ENCODE assay signal across 10 cellular contexts in genomic region chr10:77392851-77393250, GRCh38.
A peak's percentile ranks its signal among the peaks of the same experiment; 100 is the strongest.
DNase-seq lines count a peak whose midpoint lies in the region; ATAC-seq and TF ChIP-seq lines count a peak whose summit lies in the region.
"Had no signal": no experiment of that assay in that cellular context is flagged by ENCODE, and none has a peak within 500 bp of the region (broad histone marks: within the 10 kb centered on the region; RNA-seq: fewer than 3 reads in every experiment).

No MANE protein-coding gene starts in this region.

- RAD21 ChIA-PET in HCT116 (lab: Charles Lee; ENCODE audit: low non-redundant PET in 1 of 2, low total read pairs in 2 of 2, uncharacterized antibody in 2 of 2, unreplicated experiment in 2 of 2), result interaction anchor here (1.0 to 1.1 kb wide), 3 partner anchors 13 to 251 kb away, joined by 3 to 4 read pairs (median 3); no protein-coding TSS in a partner anchor

- no peaks in the 10 kb centered on the region for H3K79me2 ChIP-seq in HCT116 (ENCODE audit: insufficient read depth, low read length)

- H3K4me2 ChIP-seq in HCT116 (ENCODE audit: low read length), result peak overlapping the region; percentile 49

- H3K27me3 Mint-ChIP-seq in nephron progenitor cell (ENCODE audit: low read depth, poor library complexity), result peaks cover 21% of the 10 kb centered on the region

- peak; percentile 70 for ATAC-seq in HCT116
- peak; percentile 92 for ATAC-seq in Panc1
- no peak for ATAC-seq in HG03442 (IDR thresholded peaks at IDR 0.05; ENCODE audit: unreplicated experiment)

- no TSS peak for BruUV-seq in HCT116 (replicated peaks; lab: Mats Ljungman, UMichigan)
- BruUV-seq in Panc1 (replicated peaks; lab: Mats Ljungman, UMichigan), result no TSS peak

- H3K27ac ChIP-seq in HCT116 (ENCODE audit: low read depth, low read length) (no peak overlapping the region), Panc1 (ENCODE audit: low read length) (peak overlapping the region; percentile 80), stomach smooth muscle (ENCODE audit: low read length) (peak overlapping the region; percentile 58)
- H3K27ac ChIP-seq: right lobe of liver, WERI-Rb-1 had no signal

- H3K9ac ChIP-seq in HCT116 (ENCODE audit: low read length), result no peak overlapping the region
- no peak overlapping the region for H3K9ac ChIP-seq in stomach smooth muscle (ENCODE audit: low read length in 2 of 2)

- no peak for TF ChIP-seq POLR2A in HCT116 (IDR thresholded peaks at IDR 0.05; ENCODE audit: borderline replicate concordance, extremely low read depth, insufficient read depth, insufficient read length)

- H3K27me3 ChIP-seq in HCT116 (ENCODE audit: insufficient read depth, low read length), result peaks cover 5% of the 10 kb centered on the region; the same call in 1 of the 2 replicates
- H3K27me3 ChIP-seq in Panc1 (ENCODE audit: control insufficient read depth, insufficient read depth, low read length), result no peaks in the 10 kb centered on the region
- H3K27me3 ChIP-seq in stomach smooth muscle (ENCODE audit: control insufficient read depth in 1 of 2, insufficient read depth in 2 of 2, low read length in 2 of 2), result no peaks in the 10 kb centered on the region
- H3K27me3 ChIP-seq: right lobe of liver had no signal

- no peaks in the 10 kb centered on the region for H4K20me1 ChIP-seq in HCT116 (ENCODE audit: insufficient read depth)

- no peak overlapping the region for H3K27ac Mint-ChIP-seq in nephron progenitor cell

- CTCF ChIA-PET in HCT116 (lab: Charles Lee) (interaction anchor here (0.7 to 2.6 kb wide), 14 partner anchors 11 to 318 kb away, joined by 3 to 12 read pairs (median 4); no protein-coding TSS in a partner anchor), Panc1 (lab: Charles Lee) (interaction anchor here (0.7 to 2.4 kb wide), 8 partner anchors 9 to 251 kb away, joined by 3 to 11 read pairs (median 6); no protein-coding TSS in a partner anchor)

- in situ Hi-C loops in Panc1 (cut with HindIII; ENCODE audit: low pct_unique_long_range_greater_than_20kb, low sequenced_read_pairs), result no loop called here

- H3K4me3 Mint-ChIP-seq in nephron progenitor cell, result no peak overlapping the region

- H3K9me2 ChIP-seq in HCT116 (ENCODE audit: insufficient read depth), result no peaks in the 10 kb centered on the region

- DNase-seq in HCT116 (ENCODE audit: low read depth, low spot score), result peak; percentile 50
- peak; percentile 98 for DNase-seq in Panc1 (ENCODE audit: low read depth, low spot score)
- peak; percentile 98 for DNase-seq in fibroblast of mammary gland (ENCODE audit: low read depth)
- no peak for DNase-seq in GM20000 (ENCODE audit: low spot score)
- no peak for DNase-seq in nephron progenitor cell
- DNase-seq in activated naive CD4-positive, alpha-beta T cell treated with Interleukin-2 at 50 U/mL for 16 hours, result no peak
- DNase-seq: right lobe of liver, WERI-Rb-1 had no signal

- TF ChIP-seq CTCF in HCT116 (IDR thresholded peaks at IDR 0.05 in 2 of 3, conservative IDR thresholded peaks at IDR 0.05 in 1 of 3; ENCODE audit: borderline replicate concordance in 1 of 3, insufficient read depth in 1 of 3, low read depth in 2 of 3, low read length in 2 of 3) (no peak), Panc1 (IDR thresholded peaks at IDR 0.05) (no peak), fibroblast of mammary gland (conservative IDR thresholded peaks at IDR 0.05; ENCODE audit: control insufficient read depth, insufficient read depth, low read depth, low read length) (no peak), GM20000 (IDR thresholded peaks at IDR 0.05; ENCODE audit: extremely low read depth, missing control alignments) (no peak), nephron progenitor cell (IDR thresholded peaks at IDR 0.05) (no peak)

- no peak for TF ChIP-seq RAD21 in HCT116 (IDR thresholded peaks at IDR 0.05; ENCODE audit: low read depth)

- H3K4me3 ChIP-seq in HCT116 (replicated peaks in 1 of 2; ENCODE audit: low read depth in 1 of 2, low read length in 2 of 2), result no peak overlapping the region
- H3K4me3 ChIP-seq in Panc1 (ENCODE audit: low read depth in 2 of 2, low read length in 2 of 2), result no peak overlapping the region; a peak in 1 of 4 replicates
- H3K4me3 ChIP-seq in fibroblast of mammary gland (ENCODE audit: control insufficient read depth, low read depth, low read length), result no peak overlapping the region
- H3K4me3 ChIP-seq in stomach smooth muscle (ENCODE audit: low read length in 2 of 2), result no peak overlapping the region
- H3K4me3 ChIP-seq: right lobe of liver had no signal

- no peaks in the 10 kb centered on the region for H3K9me3 Mint-ChIP-seq in nephron progenitor cell

- H3K4me1 Mint-ChIP-seq in nephron progenitor cell, result peaks cover 45% of the 10 kb centered on the region

- H3K36me3 Mint-ChIP-seq in nephron progenitor cell (ENCODE audit: low read depth), result no peaks in the 10 kb centered on the region

- POLR2A ChIA-PET in HCT116 (lab: Charles Lee), result interaction anchor here (1.3 kb wide), 1 partner anchor 241 kb away, joined by 3 read pairs; no protein-coding TSS in a partner anchor
- POLR2A ChIA-PET in Panc1 (lab: Charles Lee), result interaction anchor here (1.2 kb wide), 1 partner anchor 121 kb away, joined by 3 read pairs; no protein-coding TSS in a partner anchor

- H3K36me3 ChIP-seq in HCT116 (ENCODE audit: control insufficient read depth in 1 of 2, insufficient read depth in 2 of 2, low read length in 2 of 2) (no peaks in the 10 kb centered on the region), Panc1 (ENCODE audit: control insufficient read depth, insufficient read depth, low read length) (no peaks in the 10 kb centered on the region), stomach smooth muscle (ENCODE audit: control insufficient read depth in 2 of 2, insufficient read depth in 2 of 2, low read length in 2 of 2) (no peaks in the 10 kb centered on the region)
- H3K36me3 ChIP-seq: right lobe of liver, WERI-Rb-1 had no signal

- intact Hi-C loops in HCT116 (cut with micrococcal nuclease), result loop anchor here (1.0 to 5.0 kb wide), 3 partner anchors 212 to 248 kb away; no protein-coding TSS in a partner anchor
- intact Hi-C loops in Panc1 (cut with micrococcal nuclease; ENCODE audit: unreplicated experiment), result loop anchor here (5.0 kb wide), 3 partner anchors 119 to 249 kb away; no protein-coding TSS in a partner anchor

- H2AFZ ChIP-seq in HCT116 (ENCODE audit: low read depth, low read length, poor library complexity, severe bottlenecking), result no peak overlapping the region

- H3K9me3 ChIP-seq in HCT116 (ENCODE audit: control insufficient read depth in 1 of 2, insufficient read depth in 1 of 2, low read depth in 1 of 2, low read length in 2 of 2) (no peaks in the 10 kb centered on the region), Panc1 (ENCODE audit: control insufficient read depth, insufficient read depth, low read depth, low read length) (no peaks in the 10 kb centered on the region), stomach smooth muscle (ENCODE audit: control insufficient read depth in 2 of 2, low read length in 2 of 2) (no peaks in the 10 kb centered on the region)
- H3K9me3 ChIP-seq: right lobe of liver had no signal

- H3K4me1 ChIP-seq in HCT116 (ENCODE audit: control insufficient read depth in 1 of 2, insufficient read depth in 2 of 2, low read length in 2 of 2) (peaks cover 6 to 23% of the 10 kb centered on the region in 2 experiments), Panc1 (ENCODE audit: control insufficient read depth, insufficient read depth, low read length) (peaks cover 64% of the 10 kb centered on the region), stomach smooth muscle (ENCODE audit: control insufficient read depth, insufficient read depth, low read length) (peaks cover 59% of the 10 kb centered on the region)
- H3K4me1 ChIP-seq: right lobe of liver had no signal

TF ChIP-seq in HCT116, 20 proteins besides CTCF, POLR2A, EP300 and RAD21 (continues in another document):
- TF ChIP-seq ATF3 (IDR thresholded peaks at IDR 0.05), result no peak
- no peak for TF ChIP-seq ZBTB33 (IDR thresholded peaks at IDR 0.05; ENCODE audit: extremely low read depth, insufficient replicate concordance, low read length)
- peak; percentile 49; the same call in 1 of the 2 replicates for TF ChIP-seq JUND (IDR thresholded peaks at IDR 0.05)
- no peak for TF ChIP-seq ELF1 (IDR thresholded peaks at IDR 0.05; ENCODE audit: borderline replicate concordance, low read depth)
- TF ChIP-seq SRF (IDR thresholded peaks at IDR 0.05; ENCODE audit: low read depth), result no peak
- no peak for TF ChIP-seq ZFX (IDR thresholded peaks at IDR 0.05)
- TF ChIP-seq FOSL1 (IDR thresholded peaks at IDR 0.05; ENCODE audit: low read depth), result no peak; the same call in 1 of the 2 replicates
- no peak for TF ChIP-seq EZH2 (IDR thresholded peaks at IDR 0.05)
- no peak for TF ChIP-seq ZNF274 (IDR thresholded peaks at IDR 0.05; ENCODE audit: low read depth, low read length)
- no peak for TF ChIP-seq EZH2phosphoT487 (IDR thresholded peaks at IDR 0.05; ENCODE audit: borderline replicate concordance)
- no peak for TF ChIP-seq YY1 (IDR thresholded peaks at IDR 0.05; ENCODE audit: extremely low read depth, insufficient replicate concordance, low read depth, low read length)
- no peak for TF ChIP-seq CEBPB (IDR thresholded peaks at IDR 0.05; ENCODE audit: low read depth)
- TF ChIP-seq SIN3A (IDR thresholded peaks at IDR 0.05; ENCODE audit: low read depth), result no peak

Comparison
In these comparisons a context has a peak if more than half of its experiments do, and no peak if none do; other contexts are left out.
1. DNase-seq: peak in HCT116 (single experiment), Panc1 (single experiment) and fibroblast of mammary gland (single experiment); none in GM20000 (single experiment), nephron progenitor cell (single experiment) and activated naive CD4-positive, alpha-beta T cell treated with Interleukin-2 at 50 U/mL for 16 hours (single experiment).